In genomic region chr1:22398656-22399420, GRCh38 we compare ENCODE assay signal across 18 cellular contexts. TPM values are rescaled to one million over a fixed set of nuclear protein-coding genes. Genes with fewer than 3 reads are reported as not detected.
DNase-seq lines count a peak whose midpoint lies in the region; ATAC-seq, FAIRE-seq and TF ChIP-seq lines count a peak whose summit lies in the region.
"Had no signal": no experiment of that assay in that cellular context is flagged by ENCODE, and none has a peak within 500 bp of the region (broad histone marks: within the 10 kb centered on the region; RNA-seq: fewer than 3 reads in every experiment).

No MANE protein-coding gene starts in this region.

- intact Hi-C loops in heart right ventricle (cut with DNase I) (no loop called here), cardiac septum (cut with DNase I) (no loop called here)

- POLR2A ChIA-PET in T-cell (lab: Charles Lee) = interaction anchor here in 1 of 2 donors (0.6 kb wide), 1 partner anchor 328 kb away, joined by 7 read pairs; no protein-coding TSS in a partner anchor

- no peak overlapping the region for H3K27ac ChIP-seq in BLaER1
- H3K27ac ChIP-seq in heart right ventricle = no peak overlapping the region
- H3K27ac ChIP-seq: parathyroid adenoma, skin epidermis had no signal

- no peaks in the 10 kb centered on the region for H3K36me3 Mint-ChIP-seq in T-cell

- H4K20me1 ChIP-seq in BLaER1 = peaks cover 8% of the 10 kb centered on the region; the same call in 1 of the 2 replicates

- peaks cover 8% of the 10 kb centered on the region for H3K4me1 ChIP-seq in BLaER1
- H3K4me1 ChIP-seq in BE2C = no peaks in the 10 kb centered on the region
- no peaks in the 10 kb centered on the region for H3K4me1 ChIP-seq in heart right ventricle
- H3K4me1 ChIP-seq: parathyroid adenoma had no signal

- no peaks in the 10 kb centered on the region for H3K9me3 ChIP-seq in BLaER1
- no peaks in the 10 kb centered on the region for H3K9me3 ChIP-seq in BE2C
- H3K9me3 ChIP-seq in heart right ventricle = no peaks in the 10 kb centered on the region

- H3K4me3 Mint-ChIP-seq in T-cell = peak overlapping the region in 1 of 3 donors; percentile 15

- peaks cover 25% of the 10 kb centered on the region for H3K27me3 ChIP-seq in BLaER1
- no peaks in the 10 kb centered on the region for H3K27me3 ChIP-seq in BE2C
- H3K27me3 ChIP-seq in heart right ventricle = peaks cover 0 to 84% (median 62%) of the 10 kb centered on the region in 7 donors

- DNase-seq in GM12891 (ENCODE audit: insufficient read length, low spot score) (no peak), T-cell (peak in 9 of 34 experiments; percentile 1 to 31 (median 15)), fibroblast of peridontal ligament (ENCODE audit: extremely low read depth) (peak; percentile 73), BE2C (no peak), heart right ventricle (no peak), cardiac septum (ENCODE audit: low spot score) (no peak)
- DNase-seq: activated CD4-positive, alpha-beta T cell treated with anti-CD3 and anti-CD28 coated beads, Interleukin-2, amount 50 U/mL, for 4 hours; activated T-cell treated with anti-CD3 and anti-CD28 coated beads, Interleukin-2, amount 50 U/mL, for 48 hours; caudate nucleus; NCI-H1436 treated with DMSO at 0.1 percent for 48 hours; NCI-H226; stimulated activated CD4-positive, alpha-beta T cell treated with anti-CD3 and anti-CD28 coated beads, Interleukin-4, amount 100 ng/mL, for 4 hours had no signal

- TF ChIP-seq CTCF in BE2C (IDR thresholded peaks at IDR 0.05; ENCODE audit: low read depth, low read length) (no peak), heart right ventricle (IDR thresholded peaks at IDR 0.05) (no peak)

- H3K9ac ChIP-seq in BLaER1 = no peak overlapping the region
- H3K9ac ChIP-seq: parathyroid adenoma had no signal

- CTCF ChIA-PET in T-cell (lab: Charles Lee) = no interaction called here

- no peak for TF ChIP-seq POLR2A in GM12891 (IDR thresholded peaks at IDR 0.05; ENCODE audit: low read depth, low read length)

- ATAC-seq in T-cell (replicated peaks in 1 of 4) (peak in 3 of 4 experiments; percentile 40 to 80 (median 57)), heart right ventricle (no peak), HG03045 (IDR thresholded peaks at IDR 0.05; ENCODE audit: unreplicated experiment) (no peak)
- ATAC-seq: esophagus mucosa, Panc1 had no signal

- H3K4me3 ChIP-seq in BLaER1 (no peak overlapping the region), BE2C (ENCODE audit: low read depth, low read length) (no peak overlapping the region), heart right ventricle (no peak overlapping the region)
- H3K4me3 ChIP-seq: skin epidermis had no signal

- FAIRE-seq in GM12891 (lab: Jason Lieb, UNC) = peak; percentile 9

- H3K9me3 Mint-ChIP-seq in T-cell = no peaks in the 10 kb centered on the region

- no peak overlapping the region for H3K27ac Mint-ChIP-seq in T-cell

- peaks cover 26 to 33% (median 27%) of the 10 kb centered on the region in 3 donors for H3K4me1 Mint-ChIP-seq in T-cell

- peaks cover 72 to 79% of the 10 kb centered on the region in 2 donors for H3K27me3 Mint-ChIP-seq in T-cell

- no peaks in the 10 kb centered on the region for H3K36me3 ChIP-seq in BLaER1
- no peaks in the 10 kb centered on the region for H3K36me3 ChIP-seq in BE2C
- H3K36me3 ChIP-seq in heart right ventricle = no peaks in the 10 kb centered on the region

- H3K4me2 ChIP-seq in BLaER1 = peak overlapping the region; percentile 41

- 69 to 73% methylated on average over 11 of the region's 11 CpGs for WGBS in heart right ventricle, 2 donors

TF ChIP-seq in GM12891, 5 proteins besides CTCF, POLR2A, EP300 and RAD21:
- no peak for TF ChIP-seq SPI1 (IDR thresholded peaks at IDR 0.05; ENCODE audit: low read depth, low read length)
- no peak for TF ChIP-seq POLR2AphosphoS5 (IDR thresholded peaks at IDR 0.05; ENCODE audit: low read depth, low read length)
- TF ChIP-seq POU2F2 (IDR thresholded peaks at IDR 0.05; ENCODE audit: low read depth, low read length) = no peak
- TF ChIP-seq TAF1 (IDR thresholded peaks at IDR 0.05; ENCODE audit: low read depth, low read length) = no peak
- no peak for TF ChIP-seq PAX5 (IDR thresholded peaks at IDR 0.05; ENCODE audit: insufficient read depth, low read length, severe bottlenecking)

RNA-seq across cellular contexts. Expression of gene ZBTB40, which starts 52.8 kb away (rescaled TPM):
- polyA plus RNA-seq in GM12891 (2012; ENCODE audit: low read depth, missing spikeins) = 5.3 TPM
- total RNA-seq in T-cell = 10 to 100 TPM; 42.6 to 62.9 (median 54.1) TPM
- 10.7 TPM for polyA plus RNA-seq in BE2C (2012; ENCODE audit: insufficient read depth, insufficient read length, low read depth)
- 10 to 100 TPM in 9 of 10 donors, 1 to 10 TPM in 1; 8.5 to 18.2 (median 14.2) TPM for total RNA-seq in heart right ventricle
- polyA plus RNA-seq in heart right ventricle = 1 to 10 TPM; 3.2 to 6.4 TPM
- 12.9 TPM for total RNA-seq in cardiac septum

Comparison
In these comparisons a context has a peak if more than half of its experiments do, and no peak if none do; other contexts are left out.
1. ATAC-seq: peak in T-cell (3 of 4); none in heart right ventricle (0 of 8) and HG03045 (single experiment).